In the genomic region with DNA sequence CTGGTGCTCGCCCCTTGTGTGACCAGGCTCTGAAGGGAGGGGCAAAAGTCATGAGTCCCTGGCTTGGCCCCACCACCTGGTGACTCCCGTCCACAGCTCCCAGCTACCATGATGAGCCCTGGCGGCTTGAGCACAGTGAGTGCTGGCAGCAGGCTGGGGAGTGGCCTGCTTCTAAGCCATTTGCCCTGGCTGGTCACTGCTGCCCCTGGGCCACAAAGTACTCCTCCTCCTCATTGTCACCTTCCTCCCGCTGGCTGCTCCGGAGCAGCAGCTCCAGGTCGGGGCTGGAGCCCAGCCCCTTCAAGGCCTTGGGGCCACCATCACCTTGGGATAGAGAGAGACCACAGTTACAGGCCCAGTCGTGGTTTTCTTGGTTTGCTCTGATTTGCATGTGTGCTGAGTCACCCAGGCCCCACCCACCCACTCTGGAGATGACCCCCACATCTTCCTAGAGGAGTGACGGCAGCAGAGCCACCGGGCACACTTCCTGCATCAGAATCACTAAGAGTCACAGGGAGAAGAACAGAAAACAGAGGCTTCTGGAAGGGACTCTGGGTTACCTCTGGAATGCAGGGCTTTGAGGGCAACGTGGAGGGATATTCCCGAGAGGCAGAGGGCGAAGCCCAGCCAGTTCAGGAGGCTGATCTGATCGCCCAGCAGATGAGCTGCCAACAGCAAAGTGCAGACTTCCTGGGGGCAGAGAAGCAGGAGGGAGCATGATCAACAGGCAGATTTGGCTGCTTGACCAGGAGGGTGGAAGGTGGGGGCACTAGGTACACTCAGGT, we compare ENCODE assay signal across 1 cellular context.
TF ChIP-seq lines count a peak whose summit lies in the region.

No MANE protein-coding gene starts in this region.

TF ChIP-seq in GM12878, 131 proteins besides CTCF, POLR2A, EP300 and RAD21 (continued from another document and continues in another):
- TF ChIP-seq, protein P1, sequence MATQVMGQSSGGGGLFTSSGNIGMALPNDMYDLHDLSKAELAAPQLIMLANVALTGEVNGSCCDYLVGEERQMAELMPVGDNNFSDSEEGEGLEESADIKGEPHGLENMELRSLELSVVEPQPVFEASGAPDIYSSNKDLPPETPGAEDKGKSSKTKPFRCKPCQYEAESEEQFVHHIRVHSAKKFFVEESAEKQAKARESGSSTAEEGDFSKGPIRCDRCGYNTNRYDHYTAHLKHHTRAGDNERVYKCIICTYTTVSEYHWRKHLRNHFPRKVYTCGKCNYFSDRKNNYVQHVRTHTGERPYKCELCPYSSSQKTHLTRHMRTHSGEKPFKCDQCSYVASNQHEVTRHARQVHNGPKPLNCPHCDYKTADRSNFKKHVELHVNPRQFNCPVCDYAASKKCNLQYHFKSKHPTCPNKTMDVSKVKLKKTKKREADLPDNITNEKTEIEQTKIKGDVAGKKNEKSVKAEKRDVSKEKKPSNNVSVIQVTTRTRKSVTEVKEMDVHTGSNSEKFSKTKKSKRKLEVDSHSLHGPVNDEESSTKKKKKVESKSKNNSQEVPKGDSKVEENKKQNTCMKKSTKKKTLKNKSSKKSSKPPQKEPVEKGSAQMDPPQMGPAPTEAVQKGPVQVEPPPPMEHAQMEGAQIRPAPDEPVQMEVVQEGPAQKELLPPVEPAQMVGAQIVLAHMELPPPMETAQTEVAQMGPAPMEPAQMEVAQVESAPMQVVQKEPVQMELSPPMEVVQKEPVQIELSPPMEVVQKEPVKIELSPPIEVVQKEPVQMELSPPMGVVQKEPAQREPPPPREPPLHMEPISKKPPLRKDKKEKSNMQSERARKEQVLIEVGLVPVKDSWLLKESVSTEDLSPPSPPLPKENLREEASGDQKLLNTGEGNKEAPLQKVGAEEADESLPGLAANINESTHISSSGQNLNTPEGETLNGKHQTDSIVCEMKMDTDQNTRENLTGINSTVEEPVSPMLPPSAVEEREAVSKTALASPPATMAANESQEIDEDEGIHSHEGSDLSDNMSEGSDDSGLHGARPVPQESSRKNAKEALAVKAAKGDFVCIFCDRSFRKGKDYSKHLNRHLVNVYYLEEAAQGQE (IDR thresholded peaks at IDR 0.05; ENCODE audit: low read depth, low read length), result no peak
- TF ChIP-seq CREB1 (IDR thresholded peaks at IDR 0.05; ENCODE audit: low read depth) (peak; percentile 78), EZH2 (IDR thresholded peaks at IDR 0.05; ENCODE audit: borderline replicate concordance, control insufficient read depth, low read depth, low read length) (no peak), BHLHE40 (IDR thresholded peaks at IDR 0.05; ENCODE audit: borderline replicate concordance in 1 of 2, low read depth in 2 of 2, low read length in 1 of 2) (peak in 1 of 2 experiments; percentile 29; a peak in 1 of 4 replicates), CBFB (IDR thresholded peaks at IDR 0.05; ENCODE audit: low read depth) (peak; percentile 81), SUZ12 (IDR thresholded peaks at IDR 0.05; ENCODE audit: unreplicated experiment) (no peak), TCF3 (IDR thresholded peaks at IDR 0.05; ENCODE audit: borderline replicate concordance, insufficient read depth, low read depth, low read length) (0 out of 2 replicates have a peak, but pooled peaks have one; percentile 30), POLR2AphosphoS5 (IDR thresholded peaks at IDR 0.05; ENCODE audit: low read length) (no peak), SPI1 (IDR thresholded peaks at IDR 0.05; ENCODE audit: borderline replicate concordance, insufficient read depth, low read depth, low read length) (no peak), ZNF622 (IDR thresholded peaks at IDR 0.05) (no peak), NBN (IDR thresholded peaks at IDR 0.05) (no peak), STAT1 (conservative IDR thresholded peaks at IDR 0.05) (no peak), KLF5 (IDR thresholded peaks at IDR 0.05; ENCODE audit: partially characterized antibody) (no peak), TCF12 (IDR thresholded peaks at IDR 0.05; ENCODE audit: low read depth, low read length) (no peak), SP1 (IDR thresholded peaks at IDR 0.05; ENCODE audit: low read depth, low read length) (peak; percentile 17), MYB (IDR thresholded peaks at IDR 0.05; ENCODE audit: borderline replicate concordance, low read depth, low read length) (no peak), KAT2A (conservative IDR thresholded peaks at IDR 0.05; ENCODE audit: control insufficient read depth, low read depth, low read length) (no peak), CREM (IDR thresholded peaks at IDR 0.05; ENCODE audit: low read depth) (peak; percentile 44; the same call in 1 of the 2 replicates), SIN3A (IDR thresholded peaks at IDR 0.05; ENCODE audit: low read depth, low read length) (no peak), SMARCA5 (IDR thresholded peaks at IDR 0.05) (no peak), TCF7 (IDR thresholded peaks at IDR 0.05; ENCODE audit: borderline replicate concordance) (no peak), TAF1 (IDR thresholded peaks at IDR 0.05; ENCODE audit: borderline replicate concordance, low read depth, low read length) (no peak), YY1 (IDR thresholded peaks at IDR 0.05; ENCODE audit: low read depth, low read length) (peak; percentile 57; the same call in 1 of the 2 replicates), HCFC1 (IDR thresholded peaks at IDR 0.05; ENCODE audit: low read length) (no peak), IKZF1 (conservative IDR thresholded peaks at IDR 0.05) (peak; percentile 56), ZNF274 (IDR thresholded peaks at IDR 0.05; ENCODE audit: insufficient read depth, insufficient read length) (no peak), ZBED1 (IDR thresholded peaks at IDR 0.05; ENCODE audit: borderline replicate concordance) (no peak), IRF4 (IDR thresholded peaks at IDR 0.05; ENCODE audit: low read depth, low read length) (no peak), BACH1 (IDR thresholded peaks at IDR 0.05; ENCODE audit: borderline replicate concordance) (no peak), SREBF2 (IDR thresholded peaks at IDR 0.05; ENCODE audit: low read length) (no peak), EED (IDR thresholded peaks at IDR 0.05; ENCODE audit: low read depth) (peak; percentile 45; the same call in 1 of the 2 replicates), SMAD1 (IDR thresholded peaks at IDR 0.05; ENCODE audit: low read depth, partially characterized antibody) (no peak), ZNF217 (IDR thresholded peaks at IDR 0.05) (no peak), JUNB (IDR thresholded peaks at IDR 0.05) (peak; percentile 50; the same call in 1 of the 2 replicates), ZNF24 (IDR thresholded peaks at IDR 0.05) (no peak)
- TF ChIP-seq, protein P2, sequence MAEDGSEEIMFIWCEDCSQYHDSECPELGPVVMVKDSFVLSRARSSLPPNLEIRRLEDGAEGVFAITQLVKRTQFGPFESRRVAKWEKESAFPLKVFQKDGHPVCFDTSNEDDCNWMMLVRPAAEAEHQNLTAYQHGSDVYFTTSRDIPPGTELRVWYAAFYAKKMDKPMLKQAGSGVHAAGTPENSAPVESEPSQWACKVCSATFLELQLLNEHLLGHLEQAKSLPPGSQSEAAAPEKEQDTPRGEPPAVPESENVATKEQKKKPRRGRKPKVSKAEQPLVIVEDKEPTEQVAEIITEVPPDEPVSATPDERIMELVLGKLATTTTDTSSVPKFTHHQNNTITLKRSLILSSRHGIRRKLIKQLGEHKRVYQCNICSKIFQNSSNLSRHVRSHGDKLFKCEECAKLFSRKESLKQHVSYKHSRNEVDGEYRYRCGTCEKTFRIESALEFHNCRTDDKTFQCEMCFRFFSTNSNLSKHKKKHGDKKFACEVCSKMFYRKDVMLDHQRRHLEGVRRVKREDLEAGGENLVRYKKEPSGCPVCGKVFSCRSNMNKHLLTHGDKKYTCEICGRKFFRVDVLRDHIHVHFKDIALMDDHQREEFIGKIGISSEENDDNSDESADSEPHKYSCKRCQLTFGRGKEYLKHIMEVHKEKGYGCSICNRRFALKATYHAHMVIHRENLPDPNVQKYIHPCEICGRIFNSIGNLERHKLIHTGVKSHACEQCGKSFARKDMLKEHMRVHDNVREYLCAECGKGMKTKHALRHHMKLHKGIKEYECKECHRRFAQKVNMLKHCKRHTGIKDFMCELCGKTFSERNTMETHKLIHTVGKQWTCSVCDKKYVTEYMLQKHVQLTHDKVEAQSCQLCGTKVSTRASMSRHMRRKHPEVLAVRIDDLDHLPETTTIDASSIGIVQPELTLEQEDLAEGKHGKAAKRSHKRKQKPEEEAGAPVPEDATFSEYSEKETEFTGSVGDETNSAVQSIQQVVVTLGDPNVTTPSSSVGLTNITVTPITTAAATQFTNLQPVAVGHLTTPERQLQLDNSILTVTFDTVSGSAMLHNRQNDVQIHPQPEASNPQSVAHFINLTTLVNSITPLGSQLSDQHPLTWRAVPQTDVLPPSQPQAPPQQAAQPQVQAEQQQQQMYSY (CRISPR knock-in tag; IDR thresholded peaks at IDR 0.05), result no peak
- TF ChIP-seq, protein P3, sequence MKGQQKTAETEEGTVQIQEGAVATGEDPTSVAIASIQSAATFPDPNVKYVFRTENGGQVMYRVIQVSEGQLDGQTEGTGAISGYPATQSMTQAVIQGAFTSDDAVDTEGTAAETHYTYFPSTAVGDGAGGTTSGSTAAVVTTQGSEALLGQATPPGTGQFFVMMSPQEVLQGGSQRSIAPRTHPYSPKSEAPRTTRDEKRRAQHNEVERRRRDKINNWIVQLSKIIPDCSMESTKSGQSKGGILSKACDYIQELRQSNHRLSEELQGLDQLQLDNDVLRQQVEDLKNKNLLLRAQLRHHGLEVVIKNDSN (IDR thresholded peaks at IDR 0.05; ENCODE audit: borderline replicate concordance, extremely low read length, insufficient read depth, low read depth, low read length), result no peak
- TF ChIP-seq, protein P4, sequence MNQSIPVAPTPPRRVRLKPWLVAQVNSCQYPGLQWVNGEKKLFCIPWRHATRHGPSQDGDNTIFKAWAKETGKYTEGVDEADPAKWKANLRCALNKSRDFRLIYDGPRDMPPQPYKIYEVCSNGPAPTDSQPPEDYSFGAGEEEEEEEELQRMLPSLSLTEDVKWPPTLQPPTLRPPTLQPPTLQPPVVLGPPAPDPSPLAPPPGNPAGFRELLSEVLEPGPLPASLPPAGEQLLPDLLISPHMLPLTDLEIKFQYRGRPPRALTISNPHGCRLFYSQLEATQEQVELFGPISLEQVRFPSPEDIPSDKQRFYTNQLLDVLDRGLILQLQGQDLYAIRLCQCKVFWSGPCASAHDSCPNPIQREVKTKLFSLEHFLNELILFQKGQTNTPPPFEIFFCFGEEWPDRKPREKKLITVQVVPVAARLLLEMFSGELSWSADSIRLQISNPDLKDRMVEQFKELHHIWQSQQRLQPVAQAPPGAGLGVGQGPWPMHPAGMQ (IDR thresholded peaks at IDR 0.05; ENCODE audit: borderline replicate concordance), result no peak
- TF ChIP-seq, protein P5, sequence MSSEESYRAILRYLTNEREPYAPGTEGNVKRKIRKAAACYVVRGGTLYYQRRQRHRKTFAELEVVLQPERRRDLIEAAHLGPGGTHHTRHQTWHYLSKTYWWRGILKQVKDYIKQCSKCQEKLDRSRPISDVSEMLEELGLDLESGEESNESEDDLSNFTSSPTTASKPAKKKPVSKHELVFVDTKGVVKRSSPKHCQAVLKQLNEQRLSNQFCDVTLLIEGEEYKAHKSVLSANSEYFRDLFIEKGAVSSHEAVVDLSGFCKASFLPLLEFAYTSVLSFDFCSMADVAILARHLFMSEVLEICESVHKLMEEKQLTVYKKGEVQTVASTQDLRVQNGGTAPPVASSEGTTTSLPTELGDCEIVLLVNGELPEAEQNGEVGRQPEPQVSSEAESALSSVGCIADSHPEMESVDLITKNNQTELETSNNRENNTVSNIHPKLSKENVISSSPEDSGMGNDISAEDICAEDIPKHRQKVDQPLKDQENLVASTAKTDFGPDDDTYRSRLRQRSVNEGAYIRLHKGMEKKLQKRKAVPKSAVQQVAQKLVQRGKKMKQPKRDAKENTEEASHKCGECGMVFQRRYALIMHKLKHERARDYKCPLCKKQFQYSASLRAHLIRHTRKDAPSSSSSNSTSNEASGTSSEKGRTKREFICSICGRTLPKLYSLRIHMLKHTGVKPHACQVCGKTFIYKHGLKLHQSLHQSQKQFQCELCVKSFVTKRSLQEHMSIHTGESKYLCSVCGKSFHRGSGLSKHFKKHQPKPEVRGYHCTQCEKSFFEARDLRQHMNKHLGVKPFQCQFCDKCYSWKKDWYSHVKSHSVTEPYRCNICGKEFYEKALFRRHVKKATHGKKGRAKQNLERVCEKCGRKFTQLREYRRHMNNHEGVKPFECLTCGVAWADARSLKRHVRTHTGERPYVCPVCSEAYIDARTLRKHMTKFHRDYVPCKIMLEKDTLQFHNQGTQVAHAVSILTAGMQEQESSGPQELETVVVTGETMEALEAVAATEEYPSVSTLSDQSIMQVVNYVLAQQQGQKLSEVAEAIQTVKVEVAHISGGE (CRISPR knock-in tag; IDR thresholded peaks at IDR 0.05), result no peak
- TF ChIP-seq, protein P6, sequence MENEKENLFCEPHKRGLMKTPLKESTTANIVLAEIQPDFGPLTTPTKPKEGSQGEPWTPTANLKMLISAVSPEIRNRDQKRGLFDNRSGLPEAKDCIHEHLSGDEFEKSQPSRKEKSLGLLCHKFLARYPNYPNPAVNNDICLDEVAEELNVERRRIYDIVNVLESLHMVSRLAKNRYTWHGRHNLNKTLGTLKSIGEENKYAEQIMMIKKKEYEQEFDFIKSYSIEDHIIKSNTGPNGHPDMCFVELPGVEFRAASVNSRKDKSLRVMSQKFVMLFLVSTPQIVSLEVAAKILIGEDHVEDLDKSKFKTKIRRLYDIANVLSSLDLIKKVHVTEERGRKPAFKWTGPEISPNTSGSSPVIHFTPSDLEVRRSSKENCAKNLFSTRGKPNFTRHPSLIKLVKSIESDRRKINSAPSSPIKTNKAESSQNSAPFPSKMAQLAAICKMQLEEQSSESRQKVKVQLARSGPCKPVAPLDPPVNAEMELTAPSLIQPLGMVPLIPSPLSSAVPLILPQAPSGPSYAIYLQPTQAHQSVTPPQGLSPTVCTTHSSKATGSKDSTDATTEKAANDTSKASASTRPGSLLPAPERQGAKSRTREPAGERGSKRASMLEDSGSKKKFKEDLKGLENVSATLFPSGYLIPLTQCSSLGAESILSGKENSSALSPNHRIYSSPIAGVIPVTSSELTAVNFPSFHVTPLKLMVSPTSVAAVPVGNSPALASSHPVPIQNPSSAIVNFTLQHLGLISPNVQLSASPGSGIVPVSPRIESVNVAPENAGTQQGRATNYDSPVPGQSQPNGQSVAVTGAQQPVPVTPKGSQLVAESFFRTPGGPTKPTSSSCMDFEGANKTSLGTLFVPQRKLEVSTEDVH (IDR thresholded peaks at IDR 0.05; ENCODE audit: low read depth, partially characterized antibody), result no peak
- TF ChIP-seq, protein P7, sequence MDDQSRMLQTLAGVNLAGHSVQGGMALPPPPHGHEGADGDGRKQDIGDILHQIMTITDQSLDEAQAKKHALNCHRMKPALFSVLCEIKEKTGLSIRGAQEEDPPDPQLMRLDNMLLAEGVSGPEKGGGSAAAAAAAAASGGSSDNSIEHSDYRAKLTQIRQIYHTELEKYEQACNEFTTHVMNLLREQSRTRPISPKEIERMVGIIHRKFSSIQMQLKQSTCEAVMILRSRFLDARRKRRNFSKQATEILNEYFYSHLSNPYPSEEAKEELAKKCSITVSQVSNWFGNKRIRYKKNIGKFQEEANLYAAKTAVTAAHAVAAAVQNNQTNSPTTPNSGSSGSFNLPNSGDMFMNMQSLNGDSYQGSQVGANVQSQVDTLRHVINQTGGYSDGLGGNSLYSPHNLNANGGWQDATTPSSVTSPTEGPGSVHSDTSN (IDR thresholded peaks at IDR 0.05; ENCODE audit: insufficient replicate concordance, low read depth, low read length), result no peak
- TF ChIP-seq, protein P8, sequence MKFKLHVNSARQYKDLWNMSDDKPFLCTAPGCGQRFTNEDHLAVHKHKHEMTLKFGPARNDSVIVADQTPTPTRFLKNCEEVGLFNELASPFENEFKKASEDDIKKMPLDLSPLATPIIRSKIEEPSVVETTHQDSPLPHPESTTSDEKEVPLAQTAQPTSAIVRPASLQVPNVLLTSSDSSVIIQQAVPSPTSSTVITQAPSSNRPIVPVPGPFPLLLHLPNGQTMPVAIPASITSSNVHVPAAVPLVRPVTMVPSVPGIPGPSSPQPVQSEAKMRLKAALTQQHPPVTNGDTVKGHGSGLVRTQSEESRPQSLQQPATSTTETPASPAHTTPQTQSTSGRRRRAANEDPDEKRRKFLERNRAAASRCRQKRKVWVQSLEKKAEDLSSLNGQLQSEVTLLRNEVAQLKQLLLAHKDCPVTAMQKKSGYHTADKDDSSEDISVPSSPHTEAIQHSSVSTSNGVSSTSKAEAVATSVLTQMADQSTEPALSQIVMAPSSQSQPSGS (IDR thresholded peaks at IDR 0.05; ENCODE audit: low read length), result no peak
